In the genomic region with DNA sequence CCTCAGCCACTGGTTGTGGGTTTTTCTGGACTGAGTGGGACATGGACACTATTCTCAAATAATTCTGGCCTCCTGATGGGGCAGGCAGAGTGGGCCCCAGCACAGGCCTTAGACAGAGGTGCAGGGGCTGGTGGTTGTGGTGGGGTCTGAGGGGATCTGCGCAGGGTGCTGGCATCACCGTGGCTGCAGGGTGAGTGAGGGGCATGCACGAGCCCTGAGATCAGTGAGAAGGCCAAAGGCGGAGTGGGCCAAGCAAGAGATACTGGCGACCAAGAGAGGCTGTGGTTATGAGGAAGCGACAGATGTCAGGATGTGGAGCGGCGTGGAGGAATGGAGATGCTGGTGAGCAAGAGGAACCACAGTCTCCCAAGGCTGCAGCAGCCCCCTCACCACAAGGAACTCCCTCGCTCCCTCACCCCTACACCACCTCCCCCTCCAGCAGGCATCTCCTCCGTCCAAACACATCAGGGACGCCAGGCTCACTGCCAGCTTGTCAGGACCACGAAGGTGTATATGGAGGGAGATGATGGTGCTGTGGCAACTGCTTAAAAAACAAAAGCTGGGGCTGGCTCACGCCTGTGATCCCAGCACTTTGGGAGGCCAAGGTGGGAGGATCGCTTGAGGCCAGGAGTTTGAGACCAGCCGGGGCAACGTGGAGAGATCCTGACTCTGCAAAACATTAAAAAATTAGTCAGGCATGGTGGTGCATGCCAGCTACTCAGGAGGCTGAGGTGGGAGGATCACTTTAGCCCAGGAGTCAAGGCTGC, we compare ENCODE assay signal across 1 cellular context.
TF ChIP-seq lines count a peak whose summit lies in the region.

No MANE protein-coding gene starts in this region.

TF ChIP-seq in K562, 482 proteins besides CTCF, POLR2A, EP300 and RAD21:
- TF ChIP-seq ZNF780A (CRISPR knock-in tag; IDR thresholded peaks at IDR 0.05): 0 out of 2 replicates have a peak, but pooled peaks have one; percentile 30
- no peak for TF ChIP-seq DLX4 (CRISPR knock-in tag; IDR thresholded peaks at IDR 0.05)
- TF ChIP-seq TRIM28 (IDR thresholded peaks at IDR 0.05): no peak
- no peak for TF ChIP-seq ZNF77 (CRISPR knock-in tag; IDR thresholded peaks at IDR 0.05)
